Comparison of ENCODE assay signal across 8 cellular contexts in genomic region chr6:33428219-33428890, GRCh38. TPM values are rescaled to one million over a fixed set of nuclear protein-coding genes. Genes with fewer than 3 reads are reported as not detected.
DNase-seq lines count a peak whose midpoint lies in the region; ATAC-seq and TF ChIP-seq lines count a peak whose summit lies in the region.

No MANE protein-coding gene starts in this region.

- no peaks in the 10 kb centered on the region for H3K36me3 ChIP-seq in mammary epithelial cell (ENCODE audit: insufficient read depth, low read length)
- no peaks in the 10 kb centered on the region for H3K36me3 ChIP-seq in left lung
- H3K36me3 ChIP-seq in subcutaneous abdominal adipose tissue (ENCODE audit: control insufficient read depth in 5 of 5, insufficient read depth in 5 of 5, low read length in 5 of 5): peaks cover 0 to 5% (median 2%) of the 10 kb centered on the region in 5 donors

- peak overlapping the region; percentile 93 for H3K4me2 ChIP-seq in mammary epithelial cell (ENCODE audit: insufficient read depth, low read depth, low read length)

- H3K4me1 ChIP-seq in mammary epithelial cell (ENCODE audit: insufficient read depth, low read length): peaks cover 47% of the 10 kb centered on the region
- H3K4me1 ChIP-seq in left lung: peaks cover 14 to 72% of the 10 kb centered on the region in 2 donors
- H3K4me1 ChIP-seq in subcutaneous abdominal adipose tissue (ENCODE audit: control insufficient read depth in 5 of 5, insufficient read depth in 5 of 5, low read length in 5 of 5): peaks cover 11 to 66% (median 47%) of the 10 kb centered on the region in 5 donors

- no peaks in the 10 kb centered on the region for H4K20me1 ChIP-seq in mammary epithelial cell (ENCODE audit: insufficient read depth, low read length)

- no peaks in the 10 kb centered on the region for H3K9me3 ChIP-seq in mammary epithelial cell (replicated peaks; ENCODE audit: insufficient read depth, low read length)
- no peaks in the 10 kb centered on the region for H3K9me3 ChIP-seq in left lung
- no peaks in the 10 kb centered on the region for H3K9me3 ChIP-seq in subcutaneous abdominal adipose tissue (ENCODE audit: control insufficient read depth in 5 of 5, low read length in 5 of 5)

- TF ChIP-seq CTCF in GM13977 (IDR thresholded peaks at IDR 0.05; ENCODE audit: extremely low read depth, insufficient read depth, missing control alignments) (no peak), mammary epithelial cell (conservative IDR thresholded peaks at IDR 0.05 in 1 of 2, IDR thresholded peaks at IDR 0.05 in 1 of 2; ENCODE audit: extremely low read depth in 1 of 2, insufficient read depth in 1 of 2, low read depth in 1 of 2, low read length in 2 of 2) (peak; percentile 46 to 58), left lung (IDR thresholded peaks at IDR 0.05) (peak in 1 of 2 donors; percentile 40)

- ATAC-seq in left lung (no peak), GM19395 (IDR thresholded peaks at IDR 0.05; ENCODE audit: unreplicated experiment) (no peak), HG02759 (IDR thresholded peaks at IDR 0.05; ENCODE audit: unreplicated experiment) (no peak)

- no peak overlapping the region for H3K9ac ChIP-seq in mammary epithelial cell (ENCODE audit: insufficient read depth, low read length)
- H3K9ac ChIP-seq in subcutaneous abdominal adipose tissue (ENCODE audit: low read length in 5 of 5): peak overlapping the region in 2 of 5 donors; percentile 38 to 59

- H3K79me2 ChIP-seq in mammary epithelial cell (ENCODE audit: insufficient read depth, low read length): peaks cover 22% of the 10 kb centered on the region

- CTCF ChIA-PET in mammary epithelial cell (lab: Charles Lee; ENCODE audit: low non-redundant PET): no interaction called here

- peak overlapping the region; percentile 77 for H2AFZ ChIP-seq in mammary epithelial cell (ENCODE audit: low read depth, low read length)

- intact Hi-C loops in mammary epithelial cell (cut with micrococcal nuclease): loop anchor here (2.0 kb wide), 2 partner anchors 26 to 152 kb away; partner anchors contain the start of genes BAK1 and ZBTB9
- intact Hi-C loops in left lung (cut with DNase I): no loop called here

- no peaks in the 10 kb centered on the region for H3K27me3 ChIP-seq in mammary epithelial cell (ENCODE audit: insufficient read depth, low read length)
- H3K27me3 ChIP-seq in left lung: no peaks in the 10 kb centered on the region
- H3K27me3 ChIP-seq in subcutaneous abdominal adipose tissue (ENCODE audit: control insufficient read depth in 5 of 5, insufficient read depth in 4 of 5, low read length in 5 of 5): peaks cover 0 to 4% (median 0%) of the 10 kb centered on the region in 5 donors

- dilution Hi-C loops in mammary epithelial cell (cut with HindIII; ENCODE audit: low sequenced_read_pairs): loop anchor here (5.0 kb wide), 1 partner anchor 46 kb away; no protein-coding TSS in a partner anchor

- in situ Hi-C loops in GM13977 (cut with MboI; ENCODE audit: low pct_unique_long_range_greater_than_20kb, low sequenced_read_pairs, unreplicated experiment) (no loop called here), mammary epithelial cell (cut with MboI; ENCODE audit: low sequenced_read_pairs in 2 of 2) (loop anchor here in 1 of 2 donors (25.0 kb wide), 1 partner anchor 134 kb away; no protein-coding TSS in a partner anchor)

- H3K27ac ChIP-seq in mammary epithelial cell (ENCODE audit: insufficient read depth, low read depth, low read length) (peak overlapping the region; percentile 3), left lung (peak overlapping the region; percentile 51 to 62), subcutaneous abdominal adipose tissue (ENCODE audit: low read depth, low read length) (peak overlapping the region; percentile 30)

- no TSS peak for BruUV-seq in mammary epithelial cell (replicated peaks; lab: Mats Ljungman, UMichigan)

- DNase-seq in AG20443 (ENCODE audit: low spot score): peak; percentile 53
- peak; percentile 66 for DNase-seq in GM13977 (ENCODE audit: low spot score)
- DNase-seq in SHP77 (lab: John Stamatoyannopoulos, UW): peak; percentile 49 to 54
- DNase-seq in mammary epithelial cell: peak; percentile 45
- DNase-seq in left lung: no peak

- WGBS in mammary epithelial cell (ENCODE audit: low coverage, missing lambda C conversion rate): 6% methylated on average over 5 of the region's 33 CpGs

- H3K4me3 ChIP-seq in mammary epithelial cell (replicated peaks in 1 of 3; ENCODE audit: insufficient read depth in 1 of 3, low read depth in 2 of 3, low read length in 3 of 3) (peak overlapping the region in 2 of 3 experiments; percentile 56 to 64), left lung (peak overlapping the region; percentile 11 to 62), subcutaneous abdominal adipose tissue (ENCODE audit: low read depth in 1 of 5, low read length in 5 of 5) (peak overlapping the region in 4 of 5 donors; percentile 26 to 73 (median 56))

RNA-seq across cellular contexts. Expression of gene SYNGAP1, which starts 8.5 kb away (rescaled TPM):
- total RNA-seq in mammary epithelial cell (10 to 100 TPM in 1 of 2 donors, 1 to 10 TPM in 1; 4.2 to 17.7 TPM), left lung (10 to 100 TPM; 18.1 to 18.5 TPM)
- 3.2 TPM for polyA plus RNA-seq in mammary epithelial cell
- polyA minus RNA-seq in mammary epithelial cell: 1.8 TPM

RNA-seq across cellular contexts. Expression of gene CUTA, which starts 10.4 kb away (rescaled TPM):
- total RNA-seq in mammary epithelial cell (100 to 1,000 TPM in 1 of 2 donors, 10 to 100 TPM in 1; 81.4 to 181 TPM), left lung (100 to 1,000 TPM; 144 to 175 TPM)
- polyA plus RNA-seq in mammary epithelial cell: 232 TPM
- polyA minus RNA-seq in mammary epithelial cell: 160 TPM

RNA-seq across cellular contexts. Expression of gene PHF1, which starts 17.5 kb away (rescaled TPM):
- total RNA-seq in mammary epithelial cell: 10 to 100 TPM; 15.7 to 31.7 TPM
- 19.0 TPM for polyA plus RNA-seq in mammary epithelial cell
- 56.0 TPM for polyA minus RNA-seq in mammary epithelial cell
- 10 to 100 TPM; 43.4 to 45.6 TPM for total RNA-seq in left lung

RNA-seq across cellular contexts. Expression of gene ZBTB9, which starts 26.0 kb away (rescaled TPM):
- total RNA-seq in mammary epithelial cell (10 to 100 TPM in 1 of 2 donors, 1 to 10 TPM in 1; 5.7 to 10.3 TPM), left lung (1 to 10 TPM; 5.8 to 9.8 TPM)
- polyA plus RNA-seq in mammary epithelial cell: 10.0 TPM
- 19.4 TPM for polyA minus RNA-seq in mammary epithelial cell

RNA-seq across cellular contexts. Expression of gene KIFC1, which starts 36.7 kb away (rescaled TPM):
- total RNA-seq in mammary epithelial cell (10 to 100 TPM in 1 of 2 donors, 1 to 10 TPM in 1; 2.8 to 36.7 TPM), left lung (1 to 10 TPM; 5.8 to 9.9 TPM)
- 47.5 TPM for polyA plus RNA-seq in mammary epithelial cell
- polyA minus RNA-seq in mammary epithelial cell: 45.2 TPM

Comparison
In these comparisons a context has a peak if more than half of its experiments do, and no peak if none do; other contexts are left out.
1. DNase-seq: peak in AG20443 (single experiment), GM13977 (single experiment), SHP77 (2 of 2) and mammary epithelial cell (single experiment); none in left lung (0 of 2).
2. H3K27ac ChIP-seq: peak in every context shown above with its lines; median percentile 56 in left lung; 30 in subcutaneous abdominal adipose tissue; 3 in mammary epithelial cell.
3. Peak in every context shown above with its lines, with median percentiles within 50 percentile points of each other: H3K4me3 ChIP-seq.